ENCODE assay signal across 34 cellular contexts in genomic region chr5:40584054-40584453, GRCh38.
"Had no signal": no experiment of that assay in that cellular context is flagged by ENCODE, and none has a peak within 500 bp of the region (broad histone marks: within the 10 kb centered on the region; RNA-seq: fewer than 3 reads in every experiment).

No MANE protein-coding gene starts in this region.

- DNase-seq: Karpas-422, Kasumi-1, MG63, MM.1S, MV-4-11, NCI-H1048, NCI-H1092, NCI-H1092 treated with DMSO at 0.1 percent for 48 hours, NCI-H1105, NCI-H1105 treated with DMSO at 0.1 percent for 48 hours, NCI-H1417, NCI-H1417 treated with DMSO at 0.1 percent for 48 hours, NCI-H1436, NCI-H1436 treated with DMSO at 0.1 percent for 48 hours, NCI-H146, NCI-H1694, NCI-H1694 treated with DMSO at 0.1 percent for 48 hours, NCI-H187, NCI-H187 treated with DMSO at 0.1 percent for 48 hours, NCI-H1930, NCI-H2029, NCI-H2029 treated with DMSO at 0.1 percent for 48 hours, NCI-H2081, NCI-H2081 treated with DMSO at 0.1 percent for 48 hours, NCI-H2107, NCI-H2171, NCI-H2171 treated with DMSO at 0.1 percent for 48 hours, NCI-H2227 treated with DMSO at 0.1 percent for 48 hours, NCI-H226, NCI-H345, NCI-H446, NCI-H446 treated with DMSO at 0.1 percent for 48 hours, NCI-H510A, NCI-H510A treated with DMSO at 0.1 percent for 48 hours had no signal
